Comparison of ENCODE assay signal across 8 cellular contexts in the genomic region with DNA sequence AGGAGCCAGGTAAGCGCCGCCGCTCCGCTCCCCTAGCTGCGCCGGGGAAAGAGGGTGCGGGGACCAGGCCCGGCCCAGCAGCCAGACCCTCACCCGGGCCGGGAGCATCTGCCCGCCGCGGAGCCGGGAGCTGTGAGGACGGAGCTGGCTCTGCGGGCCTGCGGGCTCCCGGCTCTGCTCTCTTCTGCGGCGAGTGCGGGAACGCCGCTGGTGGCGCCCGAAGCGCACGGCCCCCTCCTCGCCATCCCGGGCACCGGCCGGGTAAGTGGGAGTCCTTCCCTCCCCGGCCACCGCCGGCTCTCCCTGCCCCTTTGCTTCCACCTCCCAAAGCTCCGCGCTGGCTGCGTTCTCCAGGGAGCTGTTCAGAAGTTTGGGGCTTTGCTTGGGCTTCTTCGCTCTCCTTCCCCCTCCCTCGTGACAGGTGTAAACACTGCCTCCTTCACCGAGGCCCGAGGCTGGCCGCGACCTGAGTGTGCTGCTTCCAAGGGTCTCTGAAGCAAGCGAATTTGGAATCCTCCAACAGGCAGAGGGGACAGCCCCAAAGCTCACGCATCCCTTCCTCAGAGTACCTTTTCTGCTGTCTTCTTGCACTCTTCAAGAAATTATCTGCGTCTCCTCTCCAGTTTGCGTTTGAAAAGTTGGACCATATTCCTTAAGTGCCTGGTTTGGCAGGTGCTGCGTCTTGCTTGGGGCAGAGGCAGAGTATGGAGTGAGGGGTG. TPM values are rescaled to one million over a fixed set of nuclear protein-coding genes. Genes with fewer than 3 reads are reported as not detected.
DNase-seq lines count a peak whose midpoint lies in the region; ATAC-seq and TF ChIP-seq lines count a peak whose summit lies in the region.

No MANE protein-coding gene starts in this region.

- H3K27ac ChIP-seq in DOHH2 (ENCODE audit: low read depth, low read length) (peak overlapping the region; percentile 81), KOPT-K1 (ENCODE audit: low read depth, low read length, poor library complexity, severe bottlenecking) (peak overlapping the region; percentile 80), neural progenitor cell (peak overlapping the region; percentile 78), aorta (ENCODE audit: low read depth in 1 of 2, low read length in 2 of 2) (peak overlapping the region; percentile 20 to 79)

- H3K9me2 ChIP-seq in DOHH2 (replicated peaks; ENCODE audit: control insufficient read depth, low read length), result no peaks in the 10 kb centered on the region

- intact Hi-C loops in aorta (cut with DNase I), result loop anchor here (2.0 to 10.0 kb wide), 4 partner anchors 30 to 353 kb away; a partner anchor contains a TSS

- TF ChIP-seq CTCF in DOHH2 (IDR thresholded peaks at IDR 0.05; ENCODE audit: low read depth, low read length, poor library complexity, severe bottlenecking) (peak; percentile 12), fibroblast of mammary gland (conservative IDR thresholded peaks at IDR 0.05; ENCODE audit: control insufficient read depth, insufficient read depth, low read depth, low read length) (no peak), neural progenitor cell (IDR thresholded peaks at IDR 0.05) (no peak)

- ATAC-seq in GM21529 (IDR thresholded peaks at IDR 0.05; ENCODE audit: unreplicated experiment) (peak; percentile 16), aorta (ENCODE audit: low FRiP score) (peak; percentile 77)

- H3K9me3 ChIP-seq in DOHH2 (ENCODE audit: control insufficient read depth, insufficient read depth, low read length), result no peaks in the 10 kb centered on the region
- no peaks in the 10 kb centered on the region for H3K9me3 ChIP-seq in KOPT-K1 (ENCODE audit: insufficient read depth, low read length, poor library complexity, severe bottlenecking)
- H3K9me3 ChIP-seq in neural progenitor cell (ENCODE audit: low read depth), result no peaks in the 10 kb centered on the region
- no peaks in the 10 kb centered on the region for H3K9me3 ChIP-seq in aorta (ENCODE audit: control insufficient read depth, low read length)

- H2AFZ ChIP-seq in neural progenitor cell (replicated peaks), result peak overlapping the region; percentile 83

- H3K79me2 ChIP-seq in DOHH2 (ENCODE audit: control insufficient read depth, low read length), result peaks cover 56% of the 10 kb centered on the region
- H3K79me2 ChIP-seq in neural progenitor cell (ENCODE audit: low read depth), result peaks cover 53% of the 10 kb centered on the region

- no peaks in the 10 kb centered on the region for H3K36me3 Mint-ChIP-seq in neural progenitor cell

- peak overlapping the region; percentile 96 for H3K27ac Mint-ChIP-seq in neural progenitor cell

- DNase-seq in activated T-cell treated with anti-CD3 and anti-CD28 coated beads for 4 hours (peak; percentile 7), fibroblast of mammary gland (ENCODE audit: low read depth) (no peak), neural progenitor cell (ENCODE audit: low spot score) (peak; percentile 78), aorta (peak in 1 of 2 donors; percentile 59), NCI-H2196 treated with DMSO at 0.1 percent for 48 hours (lab: John Stamatoyannopoulos, UW; ENCODE audit: unreplicated experiment) (no peak)

- H3K4me2 ChIP-seq in DOHH2 (ENCODE audit: low read length) (peak overlapping the region; percentile 75), neural progenitor cell (peak overlapping the region; percentile 94)

- H3K4me3 ChIP-seq in DOHH2 (ENCODE audit: low read length), result peak overlapping the region; percentile 79
- peak overlapping the region; percentile 72 for H3K4me3 ChIP-seq in fibroblast of mammary gland (ENCODE audit: control insufficient read depth, low read depth, low read length)
- H3K4me3 ChIP-seq in neural progenitor cell, result peak overlapping the region; percentile 93
- peak overlapping the region; percentile 56 to 83 for H3K4me3 ChIP-seq in aorta (ENCODE audit: low read length in 2 of 2)

- peak overlapping the region; percentile 100 for H3K4me3 Mint-ChIP-seq in neural progenitor cell

- no peaks in the 10 kb centered on the region for H3K9me3 Mint-ChIP-seq in neural progenitor cell

- H3F3A ChIP-seq in DOHH2 (ENCODE audit: control insufficient read depth, insufficient read depth) (0 out of 2 replicates have a peak, but pooled peaks cover 6% of the 10 kb centered on the region), neural progenitor cell (ENCODE audit: low read depth) (peaks cover 12% of the 10 kb centered on the region)

- peaks cover 22% of the 10 kb centered on the region for H3K36me3 ChIP-seq in DOHH2 (ENCODE audit: control insufficient read depth, low read length)
- no peaks in the 10 kb centered on the region for H3K36me3 ChIP-seq in KOPT-K1 (ENCODE audit: insufficient read depth, low read length)
- no peaks in the 10 kb centered on the region for H3K36me3 ChIP-seq in neural progenitor cell
- no peaks in the 10 kb centered on the region for H3K36me3 ChIP-seq in aorta (ENCODE audit: control insufficient read depth in 1 of 2, insufficient read depth in 2 of 2, low read length in 1 of 2)

- H3K4me1 Mint-ChIP-seq in neural progenitor cell, result peaks cover 23% of the 10 kb centered on the region

- H3K9ac ChIP-seq in neural progenitor cell, result peak overlapping the region; percentile 75

- H3K4me1 ChIP-seq in DOHH2 (ENCODE audit: control insufficient read depth, low read length), result peaks cover 34% of the 10 kb centered on the region
- peaks cover 10% of the 10 kb centered on the region for H3K4me1 ChIP-seq in neural progenitor cell
- no peaks in the 10 kb centered on the region for H3K4me1 ChIP-seq in aorta (ENCODE audit: control insufficient read depth in 1 of 2, insufficient read depth in 2 of 2, low read length in 2 of 2)

- WGBS in aorta, 2 donors, result 0% methylated on average over 42 to 48 of the region's 48 CpGs

- H3K27me3 ChIP-seq in DOHH2 (ENCODE audit: control insufficient read depth, low read length), result no peaks in the 10 kb centered on the region
- peaks cover 9% of the 10 kb centered on the region for H3K27me3 ChIP-seq in neural progenitor cell
- H3K27me3 ChIP-seq in aorta (ENCODE audit: control insufficient read depth in 1 of 2, insufficient read depth in 2 of 2, low read length in 1 of 2), result no peaks in the 10 kb centered on the region

- H3K27me3 Mint-ChIP-seq in neural progenitor cell (ENCODE audit: insufficient read depth, low read depth), result peaks cover 4% of the 10 kb centered on the region

- H4K20me1 ChIP-seq in DOHH2 (ENCODE audit: control insufficient read depth, insufficient read depth, low read depth, low read length) (peaks cover 8% of the 10 kb centered on the region; the same call in 1 of the 2 replicates), neural progenitor cell (ENCODE audit: low read depth) (peaks cover 44% of the 10 kb centered on the region)

RNA-seq across cellular contexts. Expression of a gene that starts 0.6 kb away (rescaled TPM):
- 26.3 and 32.2 TPM in 2 replicates for total RNA-seq in neural progenitor cell (ENCODE audit: low replicate concordance)
- 10 to 100 TPM; 28.3 to 30.6 TPM for total RNA-seq in aorta
- 10 to 100 TPM; 19.5 to 23.3 TPM for polyA plus RNA-seq in aorta

Comparison
In these comparisons a context has a peak if more than half of its experiments do, and no peak if none do; other contexts are left out.
1. DNase-seq: peak in activated T-cell treated with anti-CD3 and anti-CD28 coated beads for 4 hours (single experiment) and neural progenitor cell (single experiment); none in fibroblast of mammary gland (single experiment) and NCI-H2196 treated with DMSO at 0.1 percent for 48 hours (single experiment).
2. Peak in every context shown above with its lines, with median percentiles within 50 percentile points of each other: H3K27ac ChIP-seq and H3K4me3 ChIP-seq.